1 cellular context compared by ENCODE assay signal in genomic region chr1:21906173-21907078, GRCh38.
TF ChIP-seq lines count a peak whose summit lies in the region.

No MANE protein-coding gene starts in this region.

TF ChIP-seq in K562, 482 proteins besides CTCF, POLR2A, EP300 and RAD21 (continued from another document and continues in another):
- TF ChIP-seq REST (CRISPR knock-in tag; IDR thresholded peaks at IDR 0.05; ENCODE audit: low read depth) (no peak), ZNF232 (CRISPR knock-in tag; IDR thresholded peaks at IDR 0.05) (no peak), YBX1 (IDR thresholded peaks at IDR 0.05) (no peak), SPI1 (IDR thresholded peaks at IDR 0.05; ENCODE audit: borderline replicate concordance, low read depth, low read length) (0 out of 2 replicates have a peak, but pooled peaks have one; percentile 18), MAFK (IDR thresholded peaks at IDR 0.05; ENCODE audit: low read length) (no peak), MYBL2 (IDR thresholded peaks at IDR 0.05; ENCODE audit: low read depth) (no peak), MYBL2 (CRISPR knock-in tag; IDR thresholded peaks at IDR 0.05; ENCODE audit: borderline replicate concordance) (no peak), ZNF184 (CRISPR knock-in tag; IDR thresholded peaks at IDR 0.05) (no peak), NCOR1 (IDR thresholded peaks at IDR 0.05) (peak; percentile 82), EZH2 (IDR thresholded peaks at IDR 0.05; ENCODE audit: borderline replicate concordance, low read depth, low read length) (no peak), ZNF316 (IDR thresholded peaks at IDR 0.05) (no peak), ZNF146 (CRISPR knock-in tag; IDR thresholded peaks at IDR 0.05; ENCODE audit: unreplicated experiment) (no peak), ZBED1 (IDR thresholded peaks at IDR 0.05) (0 out of 2 replicates have a peak, but pooled peaks have one; percentile 23), XRCC5 (IDR thresholded peaks at IDR 0.05; ENCODE audit: low read depth, low read length) (0 out of 2 replicates have a peak, but pooled peaks have one; percentile 71), SP1 (CRISPR knock-in tag; IDR thresholded peaks at IDR 0.05) (peak; percentile 53), KLF6 (CRISPR knock-in tag; IDR thresholded peaks at IDR 0.05; ENCODE audit: borderline replicate concordance) (no peak; the same call in 1 of the 2 replicates), JUN (IDR thresholded peaks at IDR 0.05; ENCODE audit: borderline replicate concordance, low read depth, low read length) (peak; percentile 22; the same call in 1 of the 2 replicates), JUN (CRISPR knock-in tag; IDR thresholded peaks at IDR 0.05; ENCODE audit: borderline replicate concordance) (no peak), CHAMP1 (IDR thresholded peaks at IDR 0.05) (no peak), SMAD4 (CRISPR knock-in tag; conservative IDR thresholded peaks at IDR 0.05) (peak; percentile 90), CREBBP (IDR thresholded peaks at IDR 0.05; ENCODE audit: low read depth, low read length) (no peak), GTF2E2 (tag; IDR thresholded peaks at IDR 0.05) (no peak), TEAD2 (tag; IDR thresholded peaks at IDR 0.05) (no peak), NR1H2 (CRISPR knock-in tag; IDR thresholded peaks at IDR 0.05) (no peak), ZNF589 (CRISPR knock-in tag; IDR thresholded peaks at IDR 0.05; ENCODE audit: low read depth) (peak; percentile 90), ZKSCAN1 (IDR thresholded peaks at IDR 0.05; ENCODE audit: low read depth, low read length) (no peak; the same call in 1 of the 2 replicates), HMGN3 (IDR thresholded peaks at IDR 0.05; ENCODE audit: borderline replicate concordance, extremely low read depth, insufficient read length, low read depth, low read length) (no peak), SUPT5H (IDR thresholded peaks at IDR 0.05) (no peak), NRF1 (conservative IDR thresholded peaks at IDR 0.05 in 1 of 2, IDR thresholded peaks at IDR 0.05 in 1 of 2) (peak; percentile 27 to 43; a peak in 3 of 4 replicates), ZNF347 (CRISPR knock-in tag; IDR thresholded peaks at IDR 0.05; ENCODE audit: low read depth) (no peak), ZNF79 (CRISPR knock-in tag; IDR thresholded peaks at IDR 0.05; ENCODE audit: low read depth) (no peak), ETV1 (tag; conservative IDR thresholded peaks at IDR 0.05; ENCODE audit: low read depth) (no peak), NCOA2 (IDR thresholded peaks at IDR 0.05; ENCODE audit: partially characterized antibody in 2 of 2) (no peak), STAT5A (IDR thresholded peaks at IDR 0.05; ENCODE audit: borderline replicate concordance, low read length) (peak; percentile 71), POU5F1 (IDR thresholded peaks at IDR 0.05; ENCODE audit: borderline replicate concordance, low read depth, low read length, partially characterized antibody) (no peak), CBX1 (IDR thresholded peaks at IDR 0.05; ENCODE audit: low read depth) (no peak), GTF2A2 (tag; IDR thresholded peaks at IDR 0.05) (no peak; the same call in 1 of the 2 replicates), YY1 (IDR thresholded peaks at IDR 0.05; ENCODE audit: borderline replicate concordance in 1 of 3, control insufficient read depth in 1 of 3, extremely low read depth in 1 of 3, insufficient read depth in 3 of 3, insufficient read length in 1 of 3, insufficient replicate concordance in 2 of 3, low read depth in 1 of 3, low read length in 2 of 3) (no peak), EGR1 (conservative IDR thresholded peaks at IDR 0.05) (peak; percentile 42; the same call in 1 of the 2 replicates), POLR2B (IDR thresholded peaks at IDR 0.05; ENCODE audit: low read depth, partially characterized antibody) (no peak), WHSC1 (IDR thresholded peaks at IDR 0.05; ENCODE audit: low read length) (no peak), RUNX1 (IDR thresholded peaks at IDR 0.05; ENCODE audit: low read depth) (no peak), ELF2 (CRISPR knock-in tag; IDR thresholded peaks at IDR 0.05) (no peak), L3MBTL2 (IDR thresholded peaks at IDR 0.05) (peak; percentile 84), BHLHE40 (IDR thresholded peaks at IDR 0.05; ENCODE audit: low read length) (peak; percentile 95)
- TF ChIP-seq, protein P1, sequence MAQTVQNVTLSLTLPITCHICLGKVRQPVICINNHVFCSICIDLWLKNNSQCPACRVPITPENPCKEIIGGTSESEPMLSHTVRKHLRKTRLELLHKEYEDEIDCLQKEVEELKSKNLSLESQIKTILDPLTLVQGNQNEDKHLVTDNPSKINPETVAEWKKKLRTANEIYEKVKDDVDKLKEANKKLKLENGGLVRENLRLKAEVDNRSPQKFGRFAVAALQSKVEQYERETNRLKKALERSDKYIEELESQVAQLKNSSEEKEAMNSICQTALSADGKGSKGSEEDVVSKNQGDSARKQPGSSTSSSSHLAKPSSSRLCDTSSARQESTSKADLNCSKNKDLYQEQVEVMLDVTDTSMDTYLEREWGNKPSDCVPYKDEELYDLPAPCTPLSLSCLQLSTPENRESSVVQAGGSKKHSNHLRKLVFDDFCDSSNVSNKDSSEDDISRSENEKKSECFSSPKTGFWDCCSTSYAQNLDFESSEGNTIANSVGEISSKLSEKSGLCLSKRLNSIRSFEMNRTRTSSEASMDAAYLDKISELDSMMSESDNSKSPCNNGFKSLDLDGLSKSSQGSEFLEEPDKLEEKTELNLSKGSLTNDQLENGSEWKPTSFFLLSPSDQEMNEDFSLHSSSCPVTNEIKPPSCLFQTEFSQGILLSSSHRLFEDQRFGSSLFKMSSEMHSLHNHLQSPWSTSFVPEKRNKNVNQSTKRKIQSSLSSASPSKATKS (CRISPR knock-in tag; IDR thresholded peaks at IDR 0.05): no peak
- TF ChIP-seq, protein P2, sequence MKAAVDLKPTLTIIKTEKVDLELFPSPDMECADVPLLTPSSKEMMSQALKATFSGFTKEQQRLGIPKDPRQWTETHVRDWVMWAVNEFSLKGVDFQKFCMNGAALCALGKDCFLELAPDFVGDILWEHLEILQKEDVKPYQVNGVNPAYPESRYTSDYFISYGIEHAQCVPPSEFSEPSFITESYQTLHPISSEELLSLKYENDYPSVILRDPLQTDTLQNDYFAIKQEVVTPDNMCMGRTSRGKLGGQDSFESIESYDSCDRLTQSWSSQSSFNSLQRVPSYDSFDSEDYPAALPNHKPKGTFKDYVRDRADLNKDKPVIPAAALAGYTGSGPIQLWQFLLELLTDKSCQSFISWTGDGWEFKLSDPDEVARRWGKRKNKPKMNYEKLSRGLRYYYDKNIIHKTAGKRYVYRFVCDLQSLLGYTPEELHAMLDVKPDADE (conservative IDR thresholded peaks at IDR 0.05; ENCODE audit: control insufficient read depth, low read depth, low read length): no peak
- TF ChIP-seq, protein P3, sequence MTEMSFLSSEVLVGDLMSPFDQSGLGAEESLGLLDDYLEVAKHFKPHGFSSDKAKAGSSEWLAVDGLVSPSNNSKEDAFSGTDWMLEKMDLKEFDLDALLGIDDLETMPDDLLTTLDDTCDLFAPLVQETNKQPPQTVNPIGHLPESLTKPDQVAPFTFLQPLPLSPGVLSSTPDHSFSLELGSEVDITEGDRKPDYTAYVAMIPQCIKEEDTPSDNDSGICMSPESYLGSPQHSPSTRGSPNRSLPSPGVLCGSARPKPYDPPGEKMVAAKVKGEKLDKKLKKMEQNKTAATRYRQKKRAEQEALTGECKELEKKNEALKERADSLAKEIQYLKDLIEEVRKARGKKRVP (CRISPR knock-in tag; IDR thresholded peaks at IDR 0.05): no peak
- TF ChIP-seq, protein P4, sequence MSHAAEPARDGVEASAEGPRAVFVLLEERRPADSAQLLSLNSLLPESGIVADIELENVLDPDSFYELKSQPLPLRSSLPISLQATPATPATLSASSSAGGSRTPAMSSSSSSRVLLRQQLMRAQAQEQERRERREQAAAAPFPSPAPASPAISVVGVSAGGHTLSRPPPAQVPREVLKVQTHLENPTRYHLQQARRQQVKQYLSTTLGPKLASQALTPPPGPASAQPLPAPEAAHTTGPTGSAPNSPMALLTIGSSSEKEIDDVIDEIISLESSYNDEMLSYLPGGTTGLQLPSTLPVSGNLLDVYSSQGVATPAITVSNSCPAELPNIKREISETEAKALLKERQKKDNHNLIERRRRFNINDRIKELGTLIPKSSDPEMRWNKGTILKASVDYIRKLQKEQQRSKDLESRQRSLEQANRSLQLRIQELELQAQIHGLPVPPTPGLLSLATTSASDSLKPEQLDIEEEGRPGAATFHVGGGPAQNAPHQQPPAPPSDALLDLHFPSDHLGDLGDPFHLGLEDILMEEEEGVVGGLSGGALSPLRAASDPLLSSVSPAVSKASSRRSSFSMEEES (CRISPR knock-in tag; IDR thresholded peaks at IDR 0.05): peak; percentile 89
